1 cellular context compared by ENCODE assay signal in genomic region chr7:495761-496321, GRCh38.
TF ChIP-seq lines count a peak whose summit lies in the region.

No MANE protein-coding gene starts in this region.

TF ChIP-seq in WTC11, 78 proteins besides CTCF, POLR2A, EP300 and RAD21 (continued from another document):
- TF ChIP-seq ZNF532 (CRISPR knock-in tag; IDR thresholded peaks at IDR 0.05; ENCODE audit: borderline replicate concordance) (no peak), ESRRA (CRISPR knock-in tag; IDR thresholded peaks at IDR 0.05; ENCODE audit: borderline replicate concordance) (no peak), CBFB (CRISPR knock-in tag; IDR thresholded peaks at IDR 0.05; ENCODE audit: low read depth) (no peak), PREB (CRISPR knock-in tag; IDR thresholded peaks at IDR 0.05; ENCODE audit: borderline replicate concordance) (no peak), ATF1 (CRISPR knock-in tag; IDR thresholded peaks at IDR 0.05) (no peak), ZNF396 (CRISPR knock-in tag; IDR thresholded peaks at IDR 0.05; ENCODE audit: borderline replicate concordance) (no peak), ZBTB21 (CRISPR knock-in tag; IDR thresholded peaks at IDR 0.05; ENCODE audit: borderline replicate concordance) (no peak), ZNF671 (CRISPR knock-in tag; IDR thresholded peaks at IDR 0.05) (no peak), EMX1 (CRISPR knock-in tag; IDR thresholded peaks at IDR 0.05) (no peak)
